In the genomic region with DNA sequence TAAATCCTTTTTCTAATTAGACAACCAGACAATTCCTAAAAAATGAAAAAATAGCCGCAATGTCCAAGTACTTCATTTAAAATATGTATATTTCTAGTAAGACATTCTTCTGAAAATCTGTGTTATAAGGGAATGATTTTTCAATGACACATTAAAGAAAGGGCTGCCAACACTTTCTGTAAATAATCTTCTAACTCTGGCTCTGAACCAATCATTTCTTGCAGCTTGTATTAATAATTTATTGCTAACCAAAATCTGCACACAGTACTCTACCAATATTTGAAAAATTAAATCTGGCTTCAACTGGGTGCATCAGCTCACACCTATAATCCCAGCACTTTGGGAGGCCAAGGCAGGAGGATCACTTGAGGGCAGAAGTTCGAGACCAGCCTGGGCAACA, we compare ENCODE assay signal across 20 cellular contexts. TPM values are rescaled to one million over a fixed set of nuclear protein-coding genes. Genes with fewer than 3 reads are reported as not detected.
DNase-seq lines count a peak whose midpoint lies in the region; ATAC-seq and TF ChIP-seq lines count a peak whose summit lies in the region.
"Had no signal": no experiment of that assay in that cellular context is flagged by ENCODE, and none has a peak within 500 bp of the region (broad histone marks: within the 10 kb centered on the region; RNA-seq: fewer than 3 reads in every experiment).

No MANE protein-coding gene starts in this region.

- peak overlapping the region; percentile 20; the same call in 1 of the 2 replicates for H3K27ac ChIP-seq in SK-N-MC
- H3K27ac ChIP-seq: 22Rv1 had no signal

- H3K27me3 ChIP-seq in HAP-1 (ENCODE audit: low read depth): no peaks in the 10 kb centered on the region

- no peak for ATAC-seq in activated CD8-positive, alpha-beta T cell treated with anti-CD3 and anti-CD28 coated beads, Interleukin-2, amount 10 ng/mL, durations not matched to agents 7 days and 5 days
- no peak for ATAC-seq in activated CD8-positive, alpha-beta T cell treated with anti-CD3 and anti-CD28 coated beads for 36 hours
- ATAC-seq in HG03108 (IDR thresholded peaks at IDR 0.05; ENCODE audit: unreplicated experiment): no peak

- H3K4me3 Mint-ChIP-seq in activated CD8-positive, alpha-beta T cell treated with anti-CD3 and anti-CD28 coated beads, Interleukin-2, amount 10 ng/mL, durations not matched to agents 7 days and 5 days: no peak overlapping the region
- no peak overlapping the region for H3K4me3 Mint-ChIP-seq in activated CD8-positive, alpha-beta T cell treated with anti-CD3 and anti-CD28 coated beads for 36 hours
- H3K4me3 Mint-ChIP-seq: CD4-positive, alpha-beta memory T cell had no signal

- peaks cover 19% of the 10 kb centered on the region for H3K36me3 ChIP-seq in SK-N-MC (ENCODE audit: insufficient read depth, low read length)
- peaks cover 21% of the 10 kb centered on the region for H3K36me3 ChIP-seq in HAP-1 (replicated peaks)

- CTCF ChIA-PET in activated CD8-positive, alpha-beta T cell treated with anti-CD3 and anti-CD28 coated beads, Interleukin-2, amount 10 ng/mL, durations not matched to agents 7 days and 5 days (lab: Charles Lee): interaction anchor here (1.8 kb wide), 1 partner anchor 8 kb away, joined by 5 read pairs; the partner anchor contains the start of gene NFU1
- CTCF ChIA-PET in activated CD8-positive, alpha-beta T cell treated with anti-CD3 and anti-CD28 coated beads for 36 hours (lab: Charles Lee): interaction anchor here (1.2 kb wide), 1 partner anchor 8 kb away, joined by 4 read pairs; the partner anchor contains the start of gene NFU1

- no peak for DNase-seq in activated CD8-positive, alpha-beta T cell treated with anti-CD3 and anti-CD28 coated beads, Interleukin-2, amount 10 ng/mL, durations not matched to agents 7 days and 5 days
- DNase-seq in activated CD8-positive, alpha-beta T cell treated with anti-CD3 and anti-CD28 coated beads for 36 hours: no peak
- no peak for DNase-seq in SK-N-MC (ENCODE audit: low read depth, low spot score)
- DNase-seq in glomerular visceral epithelial cell (ENCODE audit: extremely low spot score): peak; percentile 24
- DNase-seq in renal cortical epithelial cell (ENCODE audit: low read depth): peak; percentile 58
- no peak for DNase-seq in pons (ENCODE audit: low spot score)
- DNase-seq in HAP-1 (ENCODE audit: low spot score in 2 of 2): no peak
- DNase-seq: Calu3; CD4-positive, alpha-beta memory T cell; GF-D8; GOT3; NCI-H1417; NCI-H187 treated with DMSO at 0.1 percent for 48 hours; NCI-H2227 treated with DMSO at 0.1 percent for 48 hours; NCI-H510A treated with DMSO at 0.1 percent for 48 hours; NCI-H774; RPMI8226; SIG-M5 had no signal

- intact Hi-C loops in activated CD8-positive, alpha-beta T cell treated with anti-CD3 and anti-CD28 coated beads for 36 hours (cut with micrococcal nuclease): no loop called here

- H3K4me1 Mint-ChIP-seq in activated CD8-positive, alpha-beta T cell treated with anti-CD3 and anti-CD28 coated beads, Interleukin-2, amount 10 ng/mL, durations not matched to agents 7 days and 5 days (ENCODE audit: low read depth): peaks cover 3% of the 10 kb centered on the region
- peaks cover 2% of the 10 kb centered on the region for H3K4me1 Mint-ChIP-seq in activated CD8-positive, alpha-beta T cell treated with anti-CD3 and anti-CD28 coated beads for 36 hours (ENCODE audit: low read depth)

- H3K9me3 ChIP-seq in SK-N-MC (ENCODE audit: low read depth, low read length): no peaks in the 10 kb centered on the region
- no peaks in the 10 kb centered on the region for H3K9me3 ChIP-seq in HAP-1

- POLR2A ChIA-PET in activated CD8-positive, alpha-beta T cell treated with anti-CD3 and anti-CD28 coated beads, Interleukin-2, amount 10 ng/mL, durations not matched to agents 7 days and 5 days (lab: Charles Lee): no interaction called here
- POLR2A ChIA-PET in activated CD8-positive, alpha-beta T cell treated with anti-CD3 and anti-CD28 coated beads for 36 hours (lab: Charles Lee): interaction anchor here (0.7 to 2.0 kb wide), 2 partner anchors 8 to 28 kb away, joined by 3 to 9 read pairs; partner anchors contain the start of gene NFU1

- H3K36me3 Mint-ChIP-seq in activated CD8-positive, alpha-beta T cell treated with anti-CD3 and anti-CD28 coated beads, Interleukin-2, amount 10 ng/mL, durations not matched to agents 7 days and 5 days (ENCODE audit: low read depth): peaks cover 12% of the 10 kb centered on the region
- peaks cover 12% of the 10 kb centered on the region for H3K36me3 Mint-ChIP-seq in activated CD8-positive, alpha-beta T cell treated with anti-CD3 and anti-CD28 coated beads for 36 hours (ENCODE audit: low read depth)

- no peaks in the 10 kb centered on the region; the same call in 1 of the 2 replicates for H3K4me1 ChIP-seq in HAP-1

- no peak for TF ChIP-seq CTCF in activated CD8-positive, alpha-beta T cell treated with anti-CD3 and anti-CD28 coated beads for 36 hours (IDR thresholded peaks at IDR 0.05)

- in situ Hi-C loops in HAP-1 (cut with MboI; ENCODE audit: low sequenced_read_pairs): no loop called here

- peak overlapping the region; percentile 34 for H3K27ac Mint-ChIP-seq in activated CD8-positive, alpha-beta T cell treated with anti-CD3 and anti-CD28 coated beads, Interleukin-2, amount 10 ng/mL, durations not matched to agents 7 days and 5 days
- H3K27ac Mint-ChIP-seq in activated CD8-positive, alpha-beta T cell treated with anti-CD3 and anti-CD28 coated beads for 36 hours: no peak overlapping the region

- H3K4me3 ChIP-seq in SK-N-MC: no peak overlapping the region
- H3K4me3 ChIP-seq in HAP-1: no peak overlapping the region

- no peak overlapping the region for H3K9ac ChIP-seq in SK-N-MC (ENCODE audit: insufficient read length)

- H3K9me3 Mint-ChIP-seq in activated CD8-positive, alpha-beta T cell treated with anti-CD3 and anti-CD28 coated beads, Interleukin-2, amount 10 ng/mL, durations not matched to agents 7 days and 5 days (ENCODE audit: insufficient read depth): no peaks in the 10 kb centered on the region
- H3K9me3 Mint-ChIP-seq in activated CD8-positive, alpha-beta T cell treated with anti-CD3 and anti-CD28 coated beads for 36 hours: no peaks in the 10 kb centered on the region
- H3K9me3 Mint-ChIP-seq: CD4-positive, alpha-beta memory T cell had no signal

- no peaks in the 10 kb centered on the region for H3K27me3 Mint-ChIP-seq in activated CD8-positive, alpha-beta T cell treated with anti-CD3 and anti-CD28 coated beads, Interleukin-2, amount 10 ng/mL, durations not matched to agents 7 days and 5 days (ENCODE audit: low read depth)
- no peaks in the 10 kb centered on the region for H3K27me3 Mint-ChIP-seq in activated CD8-positive, alpha-beta T cell treated with anti-CD3 and anti-CD28 coated beads for 36 hours
- H3K27me3 Mint-ChIP-seq: CD4-positive, alpha-beta memory T cell had no signal

RNA-seq across cellular contexts. Expression of gene NFU1, which starts 8.3 kb away (rescaled TPM):
- total RNA-seq in activated CD8-positive, alpha-beta T cell treated with anti-CD3 and anti-CD28 coated beads, Interleukin-2, amount 10 ng/mL, durations not matched to agents 7 days and 5 days: 10 to 100 TPM; 27.8 to 30.4 TPM
- total RNA-seq in activated CD8-positive, alpha-beta T cell treated with anti-CD3 and anti-CD28 coated beads for 36 hours: 10 to 100 TPM; 41.0 to 46.2 TPM
- 39.8 and 48.5 TPM in 2 replicates for total RNA-seq in renal cortical epithelial cell

RNA-seq across cellular contexts. Expression of gene GFPT1, which starts 42.0 kb away (rescaled TPM):
- total RNA-seq in activated CD8-positive, alpha-beta T cell treated with anti-CD3 and anti-CD28 coated beads, Interleukin-2, amount 10 ng/mL, durations not matched to agents 7 days and 5 days: 10 to 100 TPM; 23.5 to 26.1 TPM
- total RNA-seq in activated CD8-positive, alpha-beta T cell treated with anti-CD3 and anti-CD28 coated beads for 36 hours: 10 to 100 TPM; 37.8 to 38.0 TPM
- total RNA-seq in renal cortical epithelial cell: 65.3 and 74.3 TPM in 2 replicates

Comparison
In these comparisons a context has a peak if more than half of its experiments do, and no peak if none do; other contexts are left out.
1. DNase-seq: peak in glomerular visceral epithelial cell (single experiment) and renal cortical epithelial cell (single experiment); none in activated CD8-positive, alpha-beta T cell treated with anti-CD3 and anti-CD28 coated beads, Interleukin-2, amount 10 ng/mL, durations not matched to agents 7 days and 5 days (single experiment), activated CD8-positive, alpha-beta T cell treated with anti-CD3 and anti-CD28 coated beads for 36 hours (single experiment), SK-N-MC (single experiment), pons (single experiment) and HAP-1 (0 of 2).